Comparison of ENCODE assay signal across 19 cellular contexts in the genomic region with DNA sequence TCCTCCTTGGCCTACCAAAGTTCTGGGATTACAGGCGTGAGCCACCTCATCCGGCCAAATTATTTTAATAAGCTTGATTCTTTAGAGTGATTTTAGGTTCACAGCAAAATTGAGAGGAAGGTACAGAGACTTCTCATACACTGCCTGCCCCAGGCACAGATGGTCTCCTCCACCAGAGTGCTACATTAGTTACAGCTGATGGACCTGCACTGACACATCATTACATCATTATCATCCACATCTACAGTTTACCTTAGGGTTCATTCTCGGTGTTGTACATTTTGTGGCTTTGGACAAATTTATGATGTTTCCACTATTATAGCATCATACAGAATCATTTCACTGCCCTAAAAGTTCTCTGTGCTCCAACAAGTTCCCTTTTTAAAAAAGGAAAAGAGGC.
"Had no signal": no experiment of that assay in that cellular context is flagged by ENCODE, and none has a peak within 500 bp of the region (broad histone marks: within the 10 kb centered on the region; RNA-seq: fewer than 3 reads in every experiment).

No MANE protein-coding gene starts in this region.

- H3K36me3 ChIP-seq: ascending aorta, brain microvascular endothelial cell, pancreas, upper lobe of left lung had no signal

- H3K27ac Mint-ChIP-seq: activated naive CD4-positive, alpha-beta T cell treated with anti-CD3 and anti-CD28 coated beads, Interleukin-2, amount 50 U/mL, for 72 hours; natural killer cell treated with Interleukin-12 subunit alpha and Interleukin-12 subunit beta and Interleukin-15 and Interleukin-18, amount 100 ng/mL, for 72 hours; T-helper 2 cell treated with Interferon-gamma antibody and Interleukin-4, amounts not matched to agents 5 μg/mL and 100 μg/mL, for 36 hours had no signal

- H3K4me3 Mint-ChIP-seq: natural killer cell treated with Interleukin-12 subunit alpha and Interleukin-12 subunit beta and Interleukin-15 and Interleukin-18, amount 100 ng/mL, for 72 hours; T-helper 2 cell treated with Interferon-gamma antibody and Interleukin-4, amounts not matched to agents 5 μg/mL and 100 μg/mL, for 36 hours had no signal

- H3K27ac ChIP-seq: ascending aorta, brain microvascular endothelial cell, pancreas, upper lobe of left lung had no signal

- ATAC-seq: activated naive CD4-positive, alpha-beta T cell treated with anti-CD3 and anti-CD28 coated beads, Interleukin-2, amount 50 U/mL, for 72 hours; esophagus mucosa; natural killer cell treated with Interleukin-12 subunit alpha and Interleukin-12 subunit beta and Interleukin-15 and Interleukin-18, amount 100 ng/mL, for 72 hours; pancreas; right cardiac atrium had no signal

- H3K4me3 ChIP-seq: ascending aorta, pancreas, upper lobe of left lung had no signal

- H3K27me3 ChIP-seq: ascending aorta, brain microvascular endothelial cell, pancreas, upper lobe of left lung had no signal

- H3K9me3 Mint-ChIP-seq: activated naive CD4-positive, alpha-beta T cell treated with anti-CD3 and anti-CD28 coated beads, Interleukin-2, amount 50 U/mL, for 72 hours; natural killer cell treated with Interleukin-12 subunit alpha and Interleukin-12 subunit beta and Interleukin-15 and Interleukin-18, amount 100 ng/mL, for 72 hours; T-helper 2 cell treated with Interferon-gamma antibody and Interleukin-4, amounts not matched to agents 5 μg/mL and 100 μg/mL, for 36 hours had no signal

- H3K36me3 Mint-ChIP-seq: activated naive CD4-positive, alpha-beta T cell treated with anti-CD3 and anti-CD28 coated beads, Interleukin-2, amount 50 U/mL, for 72 hours; natural killer cell treated with Interleukin-12 subunit alpha and Interleukin-12 subunit beta and Interleukin-15 and Interleukin-18, amount 100 ng/mL, for 72 hours had no signal

- DNase-seq: activated CD4-positive, alpha-beta T cell treated with anti-CD3 and anti-CD28 coated beads for 1 hour; activated CD4-positive, alpha-beta T cell treated with anti-CD3 and anti-CD28 coated beads, Interleukin-2, amount 50 U/mL, for 1 hour; activated gamma-delta T cell treated with Interleukin-2 at 50 U/mL for 16 hours; activated T-cell treated with anti-CD3 and anti-CD28 coated beads, Interleukin-2, amount 50 U/mL, for 1 hour; brain microvascular endothelial cell; effector memory CD4-positive, alpha-beta T cell; head of caudate nucleus; hypothalamus; left ventricle myocardium superior; pancreas; right cardiac atrium; stimulated activated CD4-positive, alpha-beta T cell treated with anti-CD3 and anti-CD28 coated beads, Interleukin-4, amount 100 ng/mL, for 24 hours; stimulated activated naive CD8-positive, alpha-beta T cell treated with anti-CD3 and anti-CD28 coated beads, Interleukin-15, Interleukin-2, amounts not matched to agents 100 U/mL and 50 U/mL, for 24 hours had no signal

- H3K9me3 ChIP-seq: ascending aorta, pancreas, upper lobe of left lung had no signal
